In the genomic region with DNA sequence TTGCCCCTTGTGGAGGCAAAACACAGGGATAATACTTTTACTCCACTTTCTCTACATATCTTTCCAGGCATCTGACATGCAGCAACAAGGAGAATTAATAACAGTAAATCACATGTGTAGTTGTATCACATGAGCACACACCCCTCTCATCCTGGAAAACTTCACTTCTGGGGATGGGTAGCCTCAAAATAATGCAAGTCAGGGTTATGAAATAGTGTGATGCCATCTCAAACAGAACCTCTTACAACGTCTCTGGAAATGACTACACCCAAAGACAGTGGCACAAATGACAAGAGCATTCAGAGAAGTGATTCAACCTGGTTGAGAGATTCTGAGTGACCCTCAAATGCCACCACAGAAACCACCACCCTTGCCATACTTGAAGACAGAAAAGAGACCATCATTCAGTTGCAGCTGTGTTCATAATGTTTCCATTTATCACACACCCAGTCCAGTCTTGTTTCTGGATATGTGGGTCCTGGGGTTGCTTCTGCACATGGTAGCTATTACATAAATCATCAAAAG, we compare ENCODE assay signal across 16 cellular contexts. TPM values are rescaled to one million over a fixed set of nuclear protein-coding genes. Genes with fewer than 3 reads are reported as not detected.
"Had no signal": no experiment of that assay in that cellular context is flagged by ENCODE, and none has a peak within 500 bp of the region (broad histone marks: within the 10 kb centered on the region; RNA-seq: fewer than 3 reads in every experiment).

No MANE protein-coding gene starts in this region.

- H3K27me3 Mint-ChIP-seq: activated CD4-positive, alpha-beta memory T cell treated with anti-CD3 and anti-CD28 coated beads for 36 hours had no signal

- H3K9me3 Mint-ChIP-seq: activated CD4-positive, alpha-beta memory T cell treated with anti-CD3 and anti-CD28 coated beads for 36 hours; nephron progenitor cell; stimulated activated naive CD8-positive, alpha-beta T cell treated with anti-CD3 and anti-CD28 coated beads, Interleukin-15, amount 100 ng/mL, for 72 hours had no signal

- H3K36me3 ChIP-seq: adrenal gland, upper lobe of right lung had no signal

- H3K27me3 ChIP-seq: adrenal gland, body of pancreas, testis, upper lobe of right lung had no signal

- ATAC-seq: activated CD8-positive, alpha-beta memory T cell treated with anti-CD3 and anti-CD28 coated beads, Interleukin-2, amount 10 ng/mL, durations not matched to agents 7 days and 5 days; body of pancreas; right cardiac atrium; stimulated activated naive CD8-positive, alpha-beta T cell treated with anti-CD3 and anti-CD28 coated beads, Interleukin-15, amount 100 ng/mL, for 72 hours; upper lobe of right lung had no signal

- DNase-seq: activated CD4-positive, alpha-beta memory T cell treated with anti-CD3 and anti-CD28 coated beads for 36 hours; activated CD4-positive, CD25-positive, alpha-beta regulatory T cell treated with anti-CD3 and anti-CD28 coated beads, Interleukin-2, amount 50 U/mL, for 72 hours; activated CD8-positive, alpha-beta memory T cell treated with anti-CD3 and anti-CD28 coated beads, Interleukin-2, amount 10 ng/mL, durations not matched to agents 7 days and 5 days; activated naive CD4-positive, alpha-beta T cell treated with anti-CD3 and anti-CD28 coated beads, Interleukin-2, amount 50 U/mL, for 16 hours; activated T-cell treated with anti-CD3 and anti-CD28 coated beads, Interleukin-2, amount 50 U/mL, for 1 hour; adrenal gland; body of pancreas; caudate nucleus; kidney glomerular epithelial cell; nephron progenitor cell; occipital lobe; right cardiac atrium; stimulated activated naive CD8-positive, alpha-beta T cell treated with anti-CD3 and anti-CD28 coated beads, Interleukin-15, amount 100 ng/mL, for 72 hours; testis; upper lobe of right lung had no signal

- H3K4me1 Mint-ChIP-seq: stimulated activated naive CD8-positive, alpha-beta T cell treated with anti-CD3 and anti-CD28 coated beads, Interleukin-15, amount 100 ng/mL, for 72 hours had no signal

- H3K4me3 Mint-ChIP-seq: activated CD4-positive, alpha-beta memory T cell treated with anti-CD3 and anti-CD28 coated beads for 36 hours; activated CD8-positive, alpha-beta memory T cell treated with anti-CD3 and anti-CD28 coated beads, Interleukin-2, amount 10 ng/mL, durations not matched to agents 7 days and 5 days; nephron progenitor cell; stimulated activated naive CD8-positive, alpha-beta T cell treated with anti-CD3 and anti-CD28 coated beads, Interleukin-15, amount 100 ng/mL, for 72 hours had no signal

- H3K36me3 Mint-ChIP-seq: activated CD4-positive, alpha-beta memory T cell treated with anti-CD3 and anti-CD28 coated beads for 36 hours; activated CD8-positive, alpha-beta memory T cell treated with anti-CD3 and anti-CD28 coated beads, Interleukin-2, amount 10 ng/mL, durations not matched to agents 7 days and 5 days had no signal

- H3K4me3 ChIP-seq: adrenal gland, body of pancreas, testis, upper lobe of right lung had no signal

- H3K27ac Mint-ChIP-seq: activated CD4-positive, alpha-beta memory T cell treated with anti-CD3 and anti-CD28 coated beads for 36 hours; activated CD8-positive, alpha-beta memory T cell treated with anti-CD3 and anti-CD28 coated beads, Interleukin-2, amount 10 ng/mL, durations not matched to agents 7 days and 5 days; nephron progenitor cell; progenitor cell of endocrine pancreas; stimulated activated naive CD8-positive, alpha-beta T cell treated with anti-CD3 and anti-CD28 coated beads, Interleukin-15, amount 100 ng/mL, for 72 hours had no signal

RNA-seq across cellular contexts. Expression of a gene that starts 2.8 kb away (rescaled TPM):
- total RNA-seq: activated CD4-positive, alpha-beta memory T cell treated with anti-CD3 and anti-CD28 coated beads for 36 hours; activated CD8-positive, alpha-beta memory T cell treated with anti-CD3 and anti-CD28 coated beads, Interleukin-2, amount 10 ng/mL, durations not matched to agents 7 days and 5 days had no signal
